ENCODE assay signal across 8 cellular contexts in the genomic region with DNA sequence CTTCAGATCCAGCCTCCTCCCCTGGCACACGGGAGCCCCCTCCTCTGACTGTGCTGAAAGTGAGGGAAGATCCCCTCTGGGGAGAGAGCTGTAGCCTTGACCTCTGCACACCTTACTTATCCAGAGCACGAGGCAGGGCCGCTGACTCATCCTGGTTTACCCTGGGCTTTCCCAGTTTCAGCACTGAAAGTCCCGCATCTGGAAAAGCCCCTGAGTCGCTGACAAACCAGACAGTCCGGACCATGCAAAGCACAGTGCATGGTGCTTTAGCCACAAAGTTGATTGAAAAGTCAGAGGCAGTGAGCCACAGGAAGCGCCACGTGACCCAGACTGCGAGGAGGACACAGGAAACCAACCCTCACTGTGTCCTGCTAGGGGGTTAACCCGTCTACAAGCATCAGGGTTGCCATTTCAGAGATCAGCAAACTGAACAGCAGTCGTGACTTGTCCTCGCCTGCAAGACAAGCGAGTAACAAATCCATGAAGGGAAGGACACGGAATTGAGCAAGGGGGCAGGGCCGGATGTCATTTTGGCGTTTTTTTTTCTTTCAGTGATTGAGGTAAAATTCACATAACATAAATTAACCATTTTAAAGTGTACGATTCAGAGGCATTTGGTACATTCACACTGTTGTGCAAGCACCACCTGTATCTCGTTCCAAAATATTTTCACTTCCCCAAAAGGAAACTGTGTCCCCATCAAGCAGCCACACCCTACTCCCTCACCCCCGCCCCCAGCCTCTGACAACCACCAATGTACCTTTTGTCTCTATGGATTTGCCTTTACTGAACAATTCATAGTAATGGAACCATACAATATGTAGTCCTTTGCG. TPM values are rescaled to one million over a fixed set of nuclear protein-coding genes. Genes with fewer than 3 reads are reported as not detected.
DNase-seq lines count a peak whose midpoint lies in the region; ATAC-seq and TF ChIP-seq lines count a peak whose summit lies in the region.

No MANE protein-coding gene starts in this region.

- H3K36me3 ChIP-seq in mucosa of rectum (ENCODE audit: control insufficient read depth in 2 of 2, insufficient read depth in 2 of 2, low read length in 2 of 2): no peaks in the 10 kb centered on the region

- H3K9me3 Mint-ChIP-seq in IgD-negative memory B cell (peaks cover 0 to under 1% (median 0%) of the 10 kb centered on the region in 3 donors), activated B cell treated with CpG ODN at 0.5 μM for 24 hours (no peaks in the 10 kb centered on the region)
- H3K9me3 Mint-ChIP-seq in stimulated activated naive B cell treated with anti-CD40 and anti-IgM and Interleukin-4, amounts not matched to agents 10 μg/mL and 1 μg/mL and 100 μg/mL, for 72 hours: peaks cover 0 to 1% of the 10 kb centered on the region in 2 donors

- H3K9ac ChIP-seq in mucosa of rectum (ENCODE audit: low read depth in 1 of 2, low read length in 2 of 2): peak overlapping the region in 1 of 2 donors; percentile 33

- H3K27me3 ChIP-seq in mucosa of rectum (ENCODE audit: control insufficient read depth in 2 of 2, insufficient read depth in 2 of 2, low read length in 2 of 2): no peaks in the 10 kb centered on the region

- no peaks in the 10 kb centered on the region for H3K9me3 ChIP-seq in mucosa of rectum (ENCODE audit: control insufficient read depth in 2 of 2, low read length in 2 of 2)

- peaks cover 15 to 34% of the 10 kb centered on the region in 2 donors for H3K4me1 ChIP-seq in mucosa of rectum (ENCODE audit: control insufficient read depth in 2 of 2, insufficient read depth in 2 of 2, low read length in 2 of 2)

- H3K4me1 Mint-ChIP-seq in IgD-negative memory B cell (peaks cover 34 to 57% (median 48%) of the 10 kb centered on the region in 3 donors), activated B cell treated with CpG ODN at 0.5 μM for 24 hours (peaks cover 75% of the 10 kb centered on the region)
- H3K4me1 Mint-ChIP-seq in stimulated activated naive B cell treated with anti-CD40 and anti-IgM and Interleukin-4, amounts not matched to agents 10 μg/mL and 1 μg/mL and 100 μg/mL, for 72 hours: peaks cover 48 to 74% of the 10 kb centered on the region in 2 donors

- H3K4me3 Mint-ChIP-seq in IgD-negative memory B cell: peak overlapping the region; percentile 72 to 93 (median 80)
- H3K4me3 Mint-ChIP-seq in activated B cell treated with CpG ODN at 0.5 μM for 24 hours: peak overlapping the region; percentile 77
- H3K4me3 Mint-ChIP-seq in stimulated activated naive B cell treated with anti-CD40 and anti-IgM and Interleukin-4, amounts not matched to agents 10 μg/mL and 1 μg/mL and 100 μg/mL, for 72 hours: peak overlapping the region; percentile 80 to 84

- H3K27ac Mint-ChIP-seq in IgD-negative memory B cell (peak overlapping the region; percentile 92 to 98 (median 95)), activated B cell treated with CpG ODN at 0.5 μM for 24 hours (peak overlapping the region; percentile 97)
- H3K27ac Mint-ChIP-seq in stimulated activated naive B cell treated with anti-CD40 and anti-IgM and Interleukin-4, amounts not matched to agents 10 μg/mL and 1 μg/mL and 100 μg/mL, for 72 hours: peak overlapping the region; percentile 97

- H3K27ac ChIP-seq in coronary artery (peak overlapping the region; percentile 4 to 80), mucosa of rectum (ENCODE audit: low read depth in 2 of 2, low read length in 2 of 2) (peak overlapping the region; percentile 69 to 77)

- intact Hi-C loops in activated B cell treated with CpG ODN at 0.5 μM for 24 hours (cut with micrococcal nuclease): loop anchor here (1.0 kb wide), 5 partner anchors 9 to 59 kb away; partner anchors contain the start of gene IFNAR1

- H3K36me3 Mint-ChIP-seq in IgD-negative memory B cell (peaks cover 1% of the 10 kb centered on the region), activated B cell treated with CpG ODN at 0.5 μM for 24 hours (ENCODE audit: low read depth) (no peaks in the 10 kb centered on the region)
- H3K36me3 Mint-ChIP-seq in stimulated activated naive B cell treated with anti-CD40 and anti-IgM and Interleukin-4, amounts not matched to agents 10 μg/mL and 1 μg/mL and 100 μg/mL, for 72 hours: no peaks in the 10 kb centered on the region

- peak; percentile 63 for ATAC-seq in GM21526 (IDR thresholded peaks at IDR 0.05; ENCODE audit: low FRiP score, unreplicated experiment)
- ATAC-seq in activated B cell treated with CpG ODN at 0.5 μM for 24 hours (ENCODE audit: low read depth): peak; percentile 66
- ATAC-seq in stimulated activated naive B cell treated with anti-CD40 and anti-IgM and Interleukin-4, amounts not matched to agents 10 μg/mL and 1 μg/mL and 100 μg/mL, for 72 hours (replicated peaks): peak; percentile 84 to 87

- no peak for TF ChIP-seq CTCF in activated B cell treated with CpG ODN at 0.5 μM for 24 hours (IDR thresholded peaks at IDR 0.05)
- no peak for TF ChIP-seq CTCF in coronary artery (IDR thresholded peaks at IDR 0.05)

- DNase-seq in COLO668 (lab: John Stamatoyannopoulos, UW; ENCODE audit: unreplicated experiment): peak; percentile 26
- DNase-seq in activated B cell treated with CpG ODN at 0.5 μM for 24 hours: peak; percentile 72
- DNase-seq in coronary artery (ENCODE audit: low spot score): peak; percentile 80
- DNase-seq in stimulated activated naive B cell treated with anti-CD40 and anti-IgM and Interleukin-4, amounts not matched to agents 10 μg/mL and 1 μg/mL and 100 μg/mL, for 72 hours: peak; percentile 93
- no peak for DNase-seq in NCI-H345 (lab: John Stamatoyannopoulos, UW)

- no peaks in the 10 kb centered on the region for H3K27me3 Mint-ChIP-seq in IgD-negative memory B cell
- H3K27me3 Mint-ChIP-seq in activated B cell treated with CpG ODN at 0.5 μM for 24 hours: no peaks in the 10 kb centered on the region
- H3K27me3 Mint-ChIP-seq in stimulated activated naive B cell treated with anti-CD40 and anti-IgM and Interleukin-4, amounts not matched to agents 10 μg/mL and 1 μg/mL and 100 μg/mL, for 72 hours: no peaks in the 10 kb centered on the region

- POLR2A ChIA-PET in activated B cell treated with CpG ODN at 0.5 μM for 24 hours (lab: Charles Lee): interaction anchor here (0.6 to 6.7 kb wide), 16 partner anchors 9 to 160 kb away, joined by 3 to 102 read pairs (median 6); partner anchors contain the start of genes IFNAR1, IFNGR2 and IL10RB

- peak overlapping the region; percentile 59 for H3K4me3 ChIP-seq in coronary artery
- peak overlapping the region; percentile 43 to 49 for H3K4me3 ChIP-seq in mucosa of rectum (ENCODE audit: low read length in 2 of 2)

- CTCF ChIA-PET in activated B cell treated with CpG ODN at 0.5 μM for 24 hours (lab: Charles Lee): interaction anchor here (0.7 to 2.0 kb wide), 3 partner anchors 21 to 186 kb away, joined by 3 to 10 read pairs (median 4); no protein-coding TSS in a partner anchor

RNA-seq across cellular contexts. Expression of gene IFNGR2, which starts 19.9 kb away (rescaled TPM):
- 131 TPM for polyA plus RNA-seq in IgD-negative memory B cell
- total RNA-seq in activated B cell treated with CpG ODN at 0.5 μM for 24 hours: 66.8 and 71.1 TPM in 2 replicates

RNA-seq across cellular contexts. Expression of gene IFNAR1, which starts 58.5 kb away (rescaled TPM):
- polyA plus RNA-seq in IgD-negative memory B cell: 93.6 TPM
- total RNA-seq in activated B cell treated with CpG ODN at 0.5 μM for 24 hours: 33.9 and 34.5 TPM in 2 replicates
